36 cellular contexts compared by ENCODE assay signal in the genomic region with DNA sequence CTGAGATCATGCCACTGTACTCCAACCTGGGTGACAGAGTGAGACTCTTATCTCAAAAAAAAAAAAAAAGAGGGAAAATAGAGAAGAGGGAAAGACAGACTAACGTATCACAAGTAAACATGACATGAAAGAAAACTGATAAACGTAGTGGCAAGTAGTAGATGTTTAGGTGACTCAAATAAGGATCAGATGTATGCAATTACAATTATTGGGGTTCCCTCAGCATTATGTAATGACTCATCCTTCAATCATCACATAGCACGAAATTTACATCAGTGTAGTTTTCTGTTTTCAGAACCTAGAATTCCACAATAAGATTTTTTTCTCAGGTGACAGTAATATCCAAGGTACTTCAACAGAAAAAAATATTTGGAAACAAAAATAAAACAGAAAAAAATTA.
"Had no signal": no experiment of that assay in that cellular context is flagged by ENCODE, and none has a peak within 500 bp of the region (broad histone marks: within the 10 kb centered on the region; RNA-seq: fewer than 3 reads in every experiment).

No MANE protein-coding gene starts in this region.

- DNase-seq: activated CD4-positive, alpha-beta memory T cell treated with anti-CD3 and anti-CD28 coated beads, Interleukin-2, amount 10 ng/mL, durations not matched to agents 7 days and 5 days; activated CD4-positive, alpha-beta T cell treated with anti-CD3 and anti-CD28 coated beads, Interleukin-2, amount 10 ng/mL, durations not matched to agents 7 days and 5 days; activated CD4-positive, CD25-positive, alpha-beta regulatory T cell; activated gamma-delta T cell; activated naive CD4-positive, alpha-beta T cell treated with anti-CD3 and anti-CD28 coated beads, Interleukin-2, amount 10 ng/mL, durations not matched to agents 7 days and 5 days; activated naive CD8-positive, alpha-beta T cell treated with anti-CD3 and anti-CD28 coated beads, Interleukin-2, amount 10 ng/mL, durations not matched to agents 7 days and 5 days; brain microvascular endothelial cell; dorsolateral prefrontal cortex; effector memory CD8-positive, alpha-beta T cell; foreskin keratinocyte; heart left ventricle; hypothalamus; left lung; lower lobe of right lung; mesendoderm; natural killer cell; occipital lobe; stimulated activated CD4-positive, alpha-beta T cell treated with anti-CD3 and anti-CD28 coated beads, Interleukin-1b, Interleukin-23, amount 100 ng/mL, for 48 hours; stimulated activated CD4-positive, alpha-beta T cell treated with anti-CD3 and anti-CD28 coated beads, Interleukin-4, amount 100 ng/mL, for 4 hours; stimulated activated CD8-positive, alpha-beta memory T cell treated with anti-CD3 and anti-CD28 coated beads, Interleukin-4, amount 100 ng/mL, for 48 hours; stimulated activated naive CD8-positive, alpha-beta T cell treated with anti-CD3 and anti-CD28 coated beads, Interleukin-15, amount 100 ng/mL, for 72 hours; T-cell; thyroid gland; upper lobe of left lung had no signal

- H3K4me1 Mint-ChIP-seq: activated CD4-positive, alpha-beta T cell treated with anti-CD3 and anti-CD28 coated beads, Interleukin-2, amount 10 ng/mL, durations not matched to agents 7 days and 5 days; activated naive CD4-positive, alpha-beta T cell treated with anti-CD3 and anti-CD28 coated beads, Interleukin-2, amount 10 ng/mL, durations not matched to agents 7 days and 5 days; natural killer cell; neural progenitor cell; stimulated activated memory B cell treated with anti-CD40 and anti-IgM and Interleukin-4, amounts not matched to agents 10 μg/mL and 1 μg/mL and 100 μg/mL, for 72 hours; stimulated activated naive CD8-positive, alpha-beta T cell treated with anti-CD3 and anti-CD28 coated beads, Interleukin-15, amount 100 ng/mL, for 72 hours; T-cell had no signal

- H3K27ac ChIP-seq: brain microvascular endothelial cell, coronary artery, dorsolateral prefrontal cortex, foreskin keratinocyte, heart left ventricle, left lung, lower lobe of right lung, neural progenitor cell, parathyroid adenoma, right atrium auricular region, thyroid gland, upper lobe of left lung, vagina had no signal

- H3K9me3 Mint-ChIP-seq: activated CD4-positive, alpha-beta memory T cell treated with anti-CD3 and anti-CD28 coated beads, Interleukin-2, amount 10 ng/mL, durations not matched to agents 7 days and 5 days; activated CD4-positive, alpha-beta T cell treated with anti-CD3 and anti-CD28 coated beads, Interleukin-2, amount 10 ng/mL, durations not matched to agents 7 days and 5 days; activated naive CD4-positive, alpha-beta T cell treated with anti-CD3 and anti-CD28 coated beads, Interleukin-2, amount 10 ng/mL, durations not matched to agents 7 days and 5 days; activated naive CD8-positive, alpha-beta T cell treated with anti-CD3 and anti-CD28 coated beads, Interleukin-2, amount 10 ng/mL, durations not matched to agents 7 days and 5 days; activated T-helper 1 cell treated with anti-CD3 and anti-CD28 coated beads, Interleukin-12 subunit alpha, Interleukin-12 subunit beta, Interleukin-2, Interleukin-4 antibody, amounts not matched to agents 30 ng/mL and 10 ng/mL and 1 ng/mL, durations not matched to agents 14 hours and 24 hours and 36 hours; effector memory CD8-positive, alpha-beta T cell; natural killer cell; neural progenitor cell; stimulated activated memory B cell treated with anti-CD40 and anti-IgM and Interleukin-4, amounts not matched to agents 10 μg/mL and 1 μg/mL and 100 μg/mL, for 72 hours; stimulated activated naive CD8-positive, alpha-beta T cell treated with anti-CD3 and anti-CD28 coated beads, Interleukin-15, amount 100 ng/mL, for 72 hours; T-cell; T-helper 2 cell treated with Interferon-gamma antibody and Interleukin-4, amounts not matched to agents 5 μg/mL and 100 μg/mL, for 36 hours had no signal

- H3K9ac ChIP-seq: neural progenitor cell, parathyroid adenoma had no signal

- H3K4me1 ChIP-seq: foreskin keratinocyte, heart left ventricle, left lung, lower lobe of right lung, neural progenitor cell, parathyroid adenoma, right atrium auricular region, upper lobe of left lung, vagina had no signal

- H3K27me3 ChIP-seq: brain microvascular endothelial cell, dorsolateral prefrontal cortex, foreskin keratinocyte, heart left ventricle, left lung, neural progenitor cell, right atrium auricular region, thyroid gland, upper lobe of left lung, vagina had no signal

- ATAC-seq: effector memory CD8-positive, alpha-beta T cell; esophagus mucosa; foreskin keratinocyte; heart left ventricle; left lung; lower lobe of right lung; natural killer cell; stimulated activated memory B cell treated with anti-CD40 and anti-IgM and Interleukin-4, amounts not matched to agents 10 μg/mL and 1 μg/mL and 100 μg/mL, for 72 hours; stimulated activated naive CD8-positive, alpha-beta T cell treated with anti-CD3 and anti-CD28 coated beads, Interleukin-15, amount 100 ng/mL, for 72 hours; T-cell had no signal

- H3K27me3 Mint-ChIP-seq: activated CD4-positive, alpha-beta memory T cell treated with anti-CD3 and anti-CD28 coated beads, Interleukin-2, amount 10 ng/mL, durations not matched to agents 7 days and 5 days; activated CD4-positive, alpha-beta T cell treated with anti-CD3 and anti-CD28 coated beads, Interleukin-2, amount 10 ng/mL, durations not matched to agents 7 days and 5 days; activated naive CD4-positive, alpha-beta T cell treated with anti-CD3 and anti-CD28 coated beads, Interleukin-2, amount 10 ng/mL, durations not matched to agents 7 days and 5 days; activated naive CD8-positive, alpha-beta T cell treated with anti-CD3 and anti-CD28 coated beads, Interleukin-2, amount 10 ng/mL, durations not matched to agents 7 days and 5 days; effector memory CD8-positive, alpha-beta T cell; stimulated activated memory B cell treated with anti-CD40 and anti-IgM and Interleukin-4, amounts not matched to agents 10 μg/mL and 1 μg/mL and 100 μg/mL, for 72 hours; stimulated activated naive CD8-positive, alpha-beta T cell treated with anti-CD3 and anti-CD28 coated beads, Interleukin-15, amount 100 ng/mL, for 72 hours; T-cell had no signal

- FAIRE-seq: astrocyte, islet of Langerhans had no signal

- H3K9me3 ChIP-seq: heart left ventricle, left lung, lower lobe of right lung, right atrium auricular region, thyroid gland, upper lobe of left lung, vagina had no signal

- H3K4me2 ChIP-seq: neural progenitor cell, smooth muscle cell had no signal

- H3K4me3 Mint-ChIP-seq: activated CD4-positive, alpha-beta memory T cell treated with anti-CD3 and anti-CD28 coated beads, Interleukin-2, amount 10 ng/mL, durations not matched to agents 7 days and 5 days; activated CD4-positive, alpha-beta T cell treated with anti-CD3 and anti-CD28 coated beads, Interleukin-2, amount 10 ng/mL, durations not matched to agents 7 days and 5 days; activated naive CD4-positive, alpha-beta T cell treated with anti-CD3 and anti-CD28 coated beads, Interleukin-2, amount 10 ng/mL, durations not matched to agents 7 days and 5 days; activated naive CD8-positive, alpha-beta T cell treated with anti-CD3 and anti-CD28 coated beads, Interleukin-2, amount 10 ng/mL, durations not matched to agents 7 days and 5 days; activated T-helper 1 cell treated with anti-CD3 and anti-CD28 coated beads, Interleukin-12 subunit alpha, Interleukin-12 subunit beta, Interleukin-2, Interleukin-4 antibody, amounts not matched to agents 30 ng/mL and 10 ng/mL and 1 ng/mL, durations not matched to agents 14 hours and 24 hours and 36 hours; effector memory CD8-positive, alpha-beta T cell; natural killer cell; neural progenitor cell; stimulated activated memory B cell treated with anti-CD40 and anti-IgM and Interleukin-4, amounts not matched to agents 10 μg/mL and 1 μg/mL and 100 μg/mL, for 72 hours; stimulated activated naive CD8-positive, alpha-beta T cell treated with anti-CD3 and anti-CD28 coated beads, Interleukin-15, amount 100 ng/mL, for 72 hours; T-cell; T-helper 2 cell treated with Interferon-gamma antibody and Interleukin-4, amounts not matched to agents 5 μg/mL and 100 μg/mL, for 36 hours had no signal

- H3K27ac Mint-ChIP-seq: activated CD4-positive, alpha-beta memory T cell treated with anti-CD3 and anti-CD28 coated beads, Interleukin-2, amount 10 ng/mL, durations not matched to agents 7 days and 5 days; activated CD4-positive, alpha-beta T cell treated with anti-CD3 and anti-CD28 coated beads, Interleukin-2, amount 10 ng/mL, durations not matched to agents 7 days and 5 days; activated naive CD4-positive, alpha-beta T cell treated with anti-CD3 and anti-CD28 coated beads, Interleukin-2, amount 10 ng/mL, durations not matched to agents 7 days and 5 days; activated naive CD8-positive, alpha-beta T cell treated with anti-CD3 and anti-CD28 coated beads, Interleukin-2, amount 10 ng/mL, durations not matched to agents 7 days and 5 days; activated T-helper 1 cell treated with anti-CD3 and anti-CD28 coated beads, Interleukin-12 subunit alpha, Interleukin-12 subunit beta, Interleukin-2, Interleukin-4 antibody, amounts not matched to agents 30 ng/mL and 10 ng/mL and 1 ng/mL, durations not matched to agents 14 hours and 24 hours and 36 hours; neural progenitor cell; stimulated activated memory B cell treated with anti-CD40 and anti-IgM and Interleukin-4, amounts not matched to agents 10 μg/mL and 1 μg/mL and 100 μg/mL, for 72 hours; T-cell; T-helper 2 cell treated with Interferon-gamma antibody and Interleukin-4, amounts not matched to agents 5 μg/mL and 100 μg/mL, for 36 hours had no signal

- H3K4me3 ChIP-seq: coronary artery, dorsolateral prefrontal cortex, heart left ventricle, left lung, lower lobe of right lung, neural progenitor cell, right atrium auricular region, smooth muscle cell, thyroid gland, upper lobe of left lung, vagina had no signal

- H2AFZ ChIP-seq: neural progenitor cell, parathyroid adenoma had no signal

- H3K79me2 ChIP-seq: parathyroid adenoma had no signal
